In genomic region chr15:36029606-36030005, GRCh38 we compare ENCODE assay signal across 21 cellular contexts.
DNase-seq lines count a peak whose midpoint lies in the region; TF ChIP-seq lines count a peak whose summit lies in the region.
"Had no signal": no experiment of that assay in that cellular context is flagged by ENCODE, and none has a peak within 500 bp of the region (broad histone marks: within the 10 kb centered on the region; RNA-seq: fewer than 3 reads in every experiment).

No MANE protein-coding gene starts in this region.

- TF ChIP-seq CTCF in astrocyte of the cerebellum (IDR thresholded peaks at IDR 0.05; ENCODE audit: low read depth, low read length, missing control alignments), result no peak
- TF ChIP-seq CTCF in fibroblast of villous mesenchyme (IDR thresholded peaks at IDR 0.05; ENCODE audit: insufficient read depth, low read depth, low read length), result no peak
- no peak for TF ChIP-seq CTCF in H9 (conservative IDR thresholded peaks at IDR 0.05)

- no peak overlapping the region for H2BK12ac ChIP-seq in H9 (ENCODE audit: insufficient read length, low read depth, low read length)

- H2BK5ac ChIP-seq in H9 (ENCODE audit: insufficient read length, low read length), result no peak overlapping the region

- no peaks in the 10 kb centered on the region for H3K27me3 Mint-ChIP-seq in H9 (ENCODE audit: low read depth)
- H3K27me3 Mint-ChIP-seq: activated B cell treated with CpG ODN at 0.5 μM for 24 hours; activated CD4-positive, alpha-beta memory T cell treated with anti-CD3 and anti-CD28 coated beads, Interleukin-2, amount 10 ng/mL, durations not matched to agents 7 days and 5 days; stimulated activated memory B cell treated with anti-CD40 and anti-IgM and Interleukin-4, amounts not matched to agents 10 μg/mL and 1 μg/mL and 100 μg/mL, for 72 hours had no signal

- H3F3A ChIP-seq in GM23248 (ENCODE audit: insufficient read depth), result no peaks in the 10 kb centered on the region

- no peaks in the 10 kb centered on the region; a peak in 1 of 5 replicates for H3K9me3 Mint-ChIP-seq in H9

- no peak overlapping the region for H2AFZ ChIP-seq in GM23248
- H2AFZ ChIP-seq in H9 (ENCODE audit: low read length), result no peak overlapping the region

- no peaks in the 10 kb centered on the region for H4K20me1 ChIP-seq in GM23248 (ENCODE audit: insufficient read depth)
- no peaks in the 10 kb centered on the region for H4K20me1 ChIP-seq in H9 (ENCODE audit: control insufficient read depth, insufficient read depth, insufficient read length)

- no peak overlapping the region for H3K4ac ChIP-seq in H9 (ENCODE audit: low read depth, low read length)

- no peak overlapping the region for H4K91ac ChIP-seq in H9 (ENCODE audit: insufficient read length, low read depth, low read length)

- no peak overlapping the region for H2BK120ac ChIP-seq in H9 (ENCODE audit: low read depth, low read length, poor library complexity, severe bottlenecking)

- H3K23ac ChIP-seq in H9 (ENCODE audit: insufficient read length, low read depth, low read length), result no peak overlapping the region

- H3T11ph ChIP-seq in H9 (ENCODE audit: low read length), result no peak overlapping the region

- no peak overlapping the region for H2BK20ac ChIP-seq in H9 (ENCODE audit: low read depth, low read length, poor library complexity, severe bottlenecking)

- no peak overlapping the region for H3K27ac Mint-ChIP-seq in H9
- H3K27ac Mint-ChIP-seq: activated B cell treated with CpG ODN at 0.5 μM for 24 hours; activated CD4-positive, alpha-beta memory T cell treated with anti-CD3 and anti-CD28 coated beads, Interleukin-2, amount 10 ng/mL, durations not matched to agents 7 days and 5 days; stimulated activated memory B cell treated with anti-CD40 and anti-IgM and Interleukin-4, amounts not matched to agents 10 μg/mL and 1 μg/mL and 100 μg/mL, for 72 hours had no signal

- H3K4me3 ChIP-seq in GM23248 (no peak overlapping the region), astrocyte of the cerebellum (ENCODE audit: low read depth, low read length) (no peak overlapping the region), fibroblast of villous mesenchyme (ENCODE audit: low read depth, low read length) (no peak overlapping the region)
- H3K4me3 ChIP-seq: GM12878, mucosa of descending colon, transverse colon had no signal

- H3K79me1 ChIP-seq in H9 (ENCODE audit: insufficient read depth, low read depth, low read length, poor library complexity, severe bottlenecking), result no peaks in the 10 kb centered on the region

- peak; percentile 51 for DNase-seq in GM23248
- peak; percentile 43 for DNase-seq in astrocyte of the cerebellum (ENCODE audit: low read depth)
- peak; percentile 93 for DNase-seq in fibroblast of villous mesenchyme (ENCODE audit: low read depth)
- no peak for DNase-seq in DMS 273 treated with DMSO at 0.1 percent for 48 hours (lab: John Stamatoyannopoulos, UW)
- no peak for DNase-seq in superior temporal gyrus (ENCODE audit: extremely low spot score)
- DNase-seq in H9, result no peak
- no peak for DNase-seq in middle frontal gyrus (ENCODE audit: extremely low spot score, low spot score)
- DNase-seq: activated B cell treated with CpG ODN at 0.5 μM for 24 hours; activated CD4-positive, alpha-beta memory T cell treated with anti-CD3 and anti-CD28 coated beads, Interleukin-2, amount 10 ng/mL, durations not matched to agents 7 days and 5 days; activated naive CD4-positive, alpha-beta T cell; aorta; C1 segment of cervical spinal cord; GDM1; left colon; mucosa of descending colon; NCI-H187 treated with DMSO at 0.1 percent for 48 hours; retina; transverse colon had no signal

- H3K9ac ChIP-seq in GM23248, result no peak overlapping the region
- H3K9ac ChIP-seq in H9 (ENCODE audit: extremely low read depth, insufficient read length, low read length), result no peak overlapping the region

- H3K56ac ChIP-seq in H9 (ENCODE audit: insufficient read length, low read depth, low read length), result no peak overlapping the region

- H3K23me2 ChIP-seq in H9 (ENCODE audit: insufficient read length, low read depth, low read length, poor library complexity, severe bottlenecking), result no peaks in the 10 kb centered on the region

- no peak overlapping the region for H3K27ac ChIP-seq in GM23248
- no peak overlapping the region for H3K27ac ChIP-seq in H9 (ENCODE audit: insufficient read length, low read depth, low read length)
- H3K27ac ChIP-seq: neutrophil, transverse colon had no signal

- H3K9me3 ChIP-seq in GM23248 (ENCODE audit: low read depth), result no peaks in the 10 kb centered on the region
- H3K9me3 ChIP-seq in H9 (ENCODE audit: control insufficient read depth, low read depth, low read length), result no peaks in the 10 kb centered on the region
- H3K9me3 ChIP-seq: mucosa of descending colon, neutrophil, transverse colon had no signal

- H3K9me2 ChIP-seq in GM23248 (ENCODE audit: insufficient read depth), result no peaks in the 10 kb centered on the region

- H4K5ac ChIP-seq in H9 (ENCODE audit: insufficient read length, low read depth, low read length), result no peak overlapping the region

- H3K27me3 ChIP-seq in GM23248 (replicated peaks; ENCODE audit: insufficient read depth) (no peaks in the 10 kb centered on the region), H9 (ENCODE audit: insufficient read depth, low read length) (no peaks in the 10 kb centered on the region)
- H3K27me3 ChIP-seq: neutrophil, transverse colon had no signal

- H2AK5ac ChIP-seq in H9 (ENCODE audit: insufficient read length, low read length), result no peak overlapping the region

- no peak overlapping the region for H4K8ac ChIP-seq in H9 (replicated peaks; ENCODE audit: insufficient read length, low read depth, low read length)

- peaks cover 10% of the 10 kb centered on the region for H3K4me1 ChIP-seq in GM23248 (ENCODE audit: insufficient read depth)
- no peaks in the 10 kb centered on the region for H3K4me1 ChIP-seq in H9 (ENCODE audit: insufficient read depth, low read length)
- H3K4me1 ChIP-seq: transverse colon had no signal

- no peaks in the 10 kb centered on the region for H3K36me3 Mint-ChIP-seq in H9 (ENCODE audit: insufficient read depth in 1 of 3, low read depth in 3 of 3)
- H3K36me3 Mint-ChIP-seq: stimulated activated memory B cell treated with anti-CD40 and anti-IgM and Interleukin-4, amounts not matched to agents 10 μg/mL and 1 μg/mL and 100 μg/mL, for 72 hours had no signal

- no peaks in the 10 kb centered on the region for H3K36me3 ChIP-seq in GM23248 (ENCODE audit: low read depth)
- H3K36me3 ChIP-seq: neutrophil, transverse colon had no signal

- 24 to 28% methylated on average over 3 of the region's 3 CpGs for WGBS in GM23248 (ENCODE audit: low coverage in 1 of 2, low lambda C conversion rate in 2 of 2, missing lambda C conversion rate in 2 of 2), 2 experiments
- WGBS in H9 (ENCODE audit: extremely low coverage, insufficient read length, low lambda C conversion rate), result no CpG with 5 or more reads among the region's 3 CpGs

- no peak overlapping the region for H3K18ac ChIP-seq in H9 (ENCODE audit: insufficient read length, low read depth, low read length)

- H3K4me2 ChIP-seq in GM23248 (ENCODE audit: unreplicated experiment) (no peak overlapping the region), H9 (ENCODE audit: insufficient read depth, insufficient read length, low read length) (no peak overlapping the region)

- H2BK15ac ChIP-seq in H9 (ENCODE audit: low read depth, low read length), result no peak overlapping the region

- in situ Hi-C loops in GM23248 (cut with MboI), result no loop called here
- in situ Hi-C loops in astrocyte of the cerebellum (cut with HindIII; ENCODE audit: low sequenced_read_pairs), result no loop called here

- H3K4me1 Mint-ChIP-seq in H9, result peaks cover 0 to under 1% of the 10 kb centered on the region in 2 experiments; a peak in 1 of 4 replicates
- H3K4me1 Mint-ChIP-seq: activated B cell treated with CpG ODN at 0.5 μM for 24 hours; activated CD4-positive, alpha-beta memory T cell treated with anti-CD3 and anti-CD28 coated beads, Interleukin-2, amount 10 ng/mL, durations not matched to agents 7 days and 5 days; stimulated activated memory B cell treated with anti-CD40 and anti-IgM and Interleukin-4, amounts not matched to agents 10 μg/mL and 1 μg/mL and 100 μg/mL, for 72 hours had no signal

- H3K4me3 Mint-ChIP-seq in H9, result no peak overlapping the region
- H3K4me3 Mint-ChIP-seq: activated B cell treated with CpG ODN at 0.5 μM for 24 hours; activated CD4-positive, alpha-beta memory T cell treated with anti-CD3 and anti-CD28 coated beads, Interleukin-2, amount 10 ng/mL, durations not matched to agents 7 days and 5 days; stimulated activated memory B cell treated with anti-CD40 and anti-IgM and Interleukin-4, amounts not matched to agents 10 μg/mL and 1 μg/mL and 100 μg/mL, for 72 hours had no signal

- H3K14ac ChIP-seq in H9 (ENCODE audit: insufficient read depth, low read length), result no peak overlapping the region

- H3K79me2 ChIP-seq in GM23248 (ENCODE audit: insufficient read depth) (no peaks in the 10 kb centered on the region), H9 (ENCODE audit: insufficient read depth, low read length) (no peaks in the 10 kb centered on the region)

Comparison
In these comparisons a context has a peak if more than half of its experiments do, and no peak if none do; other contexts are left out.
1. DNase-seq: peak in GM23248 (single experiment), astrocyte of the cerebellum (single experiment) and fibroblast of villous mesenchyme (single experiment); none in DMS 273 treated with DMSO at 0.1 percent for 48 hours (single experiment), superior temporal gyrus (single experiment), H9 (single experiment) and middle frontal gyrus (single experiment).